18 cellular contexts compared by ENCODE assay signal in the genomic region with DNA sequence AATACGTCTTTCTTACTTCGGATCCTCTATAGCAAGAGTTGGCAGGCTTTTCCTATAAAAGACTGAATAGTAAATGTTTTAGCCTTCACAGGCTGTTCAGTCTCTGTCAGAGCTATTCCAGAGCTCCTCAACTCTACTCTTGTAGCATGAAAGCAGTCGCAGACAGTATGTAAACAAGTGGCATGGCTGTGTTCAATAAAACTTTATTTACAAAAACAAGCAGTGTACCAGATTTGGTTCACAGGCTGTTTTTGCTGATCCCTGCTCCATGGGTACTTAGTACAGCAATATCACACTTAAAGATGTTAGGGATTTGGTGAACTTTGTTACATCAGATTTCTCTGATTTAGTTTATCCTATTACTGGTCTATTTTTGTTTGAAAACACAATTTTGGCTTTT.
DNase-seq lines count a peak whose midpoint lies in the region; ATAC-seq and TF ChIP-seq lines count a peak whose summit lies in the region.
"Had no signal": no experiment of that assay in that cellular context is flagged by ENCODE, and none has a peak within 500 bp of the region (broad histone marks: within the 10 kb centered on the region; RNA-seq: fewer than 3 reads in every experiment).

No MANE protein-coding gene starts in this region.

- POLR2A ChIA-PET in WTC11 (lab: Charles Lee) = no interaction called here

- no peaks in the 10 kb centered on the region for H3K9me3 ChIP-seq in mesodermal cell (ENCODE audit: control insufficient read depth, low read length)
- H3K9me3 ChIP-seq: BLaER1, Caco-2 had no signal

- WGBS in mesodermal cell (ENCODE audit: insufficient coverage in 2 of 2), 2 experiments = 100% methylated on average over 1 of the region's 3 CpGs; no CpG with 5 or more reads in 1 of the 2 experiments

- peak overlapping the region; percentile 16 for H3K27ac ChIP-seq in mesodermal cell (ENCODE audit: low read depth, low read length, severe bottlenecking)
- H3K27ac ChIP-seq: 22Rv1, BLaER1, C4-2B, GM23248 had no signal

- H3K4me1 ChIP-seq in mesodermal cell (ENCODE audit: control insufficient read depth, insufficient read depth, low read length, poor library complexity, severe bottlenecking) = peaks cover 4% of the 10 kb centered on the region
- H3K4me1 ChIP-seq: BLaER1 had no signal

- peaks cover 17% of the 10 kb centered on the region for H3K36me3 Mint-ChIP-seq in activated naive CD4-positive, alpha-beta T cell treated with anti-CD3 and anti-CD28 coated beads, Interleukin-2, amount 50 U/mL, for 24 hours
- peaks cover 5% of the 10 kb centered on the region; the same call in 1 of the 2 replicates for H3K36me3 Mint-ChIP-seq in WTC11

- no peaks in the 10 kb centered on the region for H3K36me3 ChIP-seq in mesodermal cell (ENCODE audit: control insufficient read depth, insufficient read depth, low read length)
- H3K36me3 ChIP-seq: BLaER1 had no signal

- H3K4me1 Mint-ChIP-seq in activated naive CD4-positive, alpha-beta T cell treated with anti-CD3 and anti-CD28 coated beads, Interleukin-2, amount 50 U/mL, for 24 hours = peaks cover 57% of the 10 kb centered on the region
- peaks cover 13% of the 10 kb centered on the region for H3K4me1 Mint-ChIP-seq in WTC11
- H3K4me1 Mint-ChIP-seq: B cell had no signal

- no peak for ATAC-seq in WTC11
- ATAC-seq: CD8-positive, alpha-beta T cell; HCT116 had no signal

- H3K27me3 Mint-ChIP-seq in activated naive CD4-positive, alpha-beta T cell treated with anti-CD3 and anti-CD28 coated beads, Interleukin-2, amount 50 U/mL, for 24 hours = no peaks in the 10 kb centered on the region
- H3K27me3 Mint-ChIP-seq in WTC11 (ENCODE audit: low read depth) = no peaks in the 10 kb centered on the region
- H3K27me3 Mint-ChIP-seq: CD4-positive, CD25-positive, alpha-beta regulatory T cell had no signal

- no peak for DNase-seq in activated naive CD4-positive, alpha-beta T cell (lab: John Stamatoyannopoulos, UW)
- no peak for DNase-seq in WTC11 (ENCODE audit: low spot score)
- no peak for DNase-seq in NCI-H774 (lab: John Stamatoyannopoulos, UW)
- no peak for DNase-seq in islet precursor cell
- DNase-seq: Caco-2; CD4-positive, CD25-positive, alpha-beta regulatory T cell; CD8-positive, alpha-beta T cell; DMS153; DND-41; GM23248; H9 had no signal

- CTCF ChIA-PET in WTC11 (lab: Charles Lee) = no interaction called here

- H3K4me3 ChIP-seq in mesodermal cell (ENCODE audit: extremely low read depth, insufficient read depth, low read length, poor library complexity, severe bottlenecking) = no peak overlapping the region
- H3K4me3 ChIP-seq: BLaER1, GM23248 had no signal

- peaks cover 7% of the 10 kb centered on the region for H3K9me3 Mint-ChIP-seq in activated naive CD4-positive, alpha-beta T cell treated with anti-CD3 and anti-CD28 coated beads, Interleukin-2, amount 50 U/mL, for 24 hours
- peaks cover 14% of the 10 kb centered on the region for H3K9me3 Mint-ChIP-seq in WTC11

- peak overlapping the region; percentile 23 for H3K27ac Mint-ChIP-seq in activated naive CD4-positive, alpha-beta T cell treated with anti-CD3 and anti-CD28 coated beads, Interleukin-2, amount 50 U/mL, for 24 hours
- 0 out of 2 replicates have a peak overlapping the region, but pooled peaks have one; percentile 31 for H3K27ac Mint-ChIP-seq in WTC11
- H3K27ac Mint-ChIP-seq: B cell; CD8-positive, alpha-beta T cell; H9 had no signal

- no peak for TF ChIP-seq CTCF in WTC11 (IDR thresholded peaks at IDR 0.05)

- no peak overlapping the region for H3K4me3 Mint-ChIP-seq in activated naive CD4-positive, alpha-beta T cell treated with anti-CD3 and anti-CD28 coated beads, Interleukin-2, amount 50 U/mL, for 24 hours
- H3K4me3 Mint-ChIP-seq in WTC11 = no peak overlapping the region
- H3K4me3 Mint-ChIP-seq: B cell; CD4-positive, CD25-positive, alpha-beta regulatory T cell; CD8-positive, alpha-beta T cell; H9 had no signal

TF ChIP-seq in WTC11, 78 proteins besides CTCF, POLR2A, EP300 and RAD21:
- TF ChIP-seq, protein P1, sequence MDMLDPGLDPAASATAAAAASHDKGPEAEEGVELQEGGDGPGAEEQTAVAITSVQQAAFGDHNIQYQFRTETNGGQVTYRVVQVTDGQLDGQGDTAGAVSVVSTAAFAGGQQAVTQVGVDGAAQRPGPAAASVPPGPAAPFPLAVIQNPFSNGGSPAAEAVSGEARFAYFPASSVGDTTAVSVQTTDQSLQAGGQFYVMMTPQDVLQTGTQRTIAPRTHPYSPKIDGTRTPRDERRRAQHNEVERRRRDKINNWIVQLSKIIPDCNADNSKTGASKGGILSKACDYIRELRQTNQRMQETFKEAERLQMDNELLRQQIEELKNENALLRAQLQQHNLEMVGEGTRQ (CRISPR knock-in tag; IDR thresholded peaks at IDR 0.05) = no peak
- TF ChIP-seq ZNF317 (CRISPR knock-in tag; IDR thresholded peaks at IDR 0.05; ENCODE audit: borderline replicate concordance, low read depth) (no peak), MXD4 (CRISPR knock-in tag; IDR thresholded peaks at IDR 0.05; ENCODE audit: borderline replicate concordance) (no peak), ZNF671 (CRISPR knock-in tag; IDR thresholded peaks at IDR 0.05) (no peak), MAX (CRISPR knock-in tag; IDR thresholded peaks at IDR 0.05) (no peak), ELF4 (CRISPR knock-in tag; IDR thresholded peaks at IDR 0.05; ENCODE audit: low read depth) (no peak), ZNF263 (CRISPR knock-in tag; IDR thresholded peaks at IDR 0.05; ENCODE audit: low read depth) (no peak), FOXP1 (CRISPR knock-in tag; IDR thresholded peaks at IDR 0.05; ENCODE audit: borderline replicate concordance) (no peak), ZNF232 (CRISPR knock-in tag; IDR thresholded peaks at IDR 0.05) (no peak), ZNF138 (CRISPR knock-in tag; conservative IDR thresholded peaks at IDR 0.05) (no peak), RORB (CRISPR knock-in tag; IDR thresholded peaks at IDR 0.05) (no peak), ZSCAN18 (CRISPR knock-in tag; IDR thresholded peaks at IDR 0.05) (no peak)
- TF ChIP-seq, protein P2, sequence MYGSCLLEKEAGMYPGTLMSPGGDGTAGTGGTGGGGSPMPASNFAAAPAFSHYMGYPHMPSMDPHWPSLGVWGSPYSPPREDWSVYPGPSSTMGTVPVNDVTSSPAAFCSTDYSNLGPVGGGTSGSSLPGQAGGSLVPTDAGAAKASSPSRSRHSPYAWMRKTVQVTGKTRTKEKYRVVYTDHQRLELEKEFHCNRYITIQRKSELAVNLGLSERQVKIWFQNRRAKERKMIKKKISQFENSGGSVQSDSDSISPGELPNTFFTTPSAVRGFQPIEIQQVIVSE (CRISPR knock-in tag; IDR thresholded peaks at IDR 0.05; ENCODE audit: borderline replicate concordance) = no peak
- TF ChIP-seq, protein P3, sequence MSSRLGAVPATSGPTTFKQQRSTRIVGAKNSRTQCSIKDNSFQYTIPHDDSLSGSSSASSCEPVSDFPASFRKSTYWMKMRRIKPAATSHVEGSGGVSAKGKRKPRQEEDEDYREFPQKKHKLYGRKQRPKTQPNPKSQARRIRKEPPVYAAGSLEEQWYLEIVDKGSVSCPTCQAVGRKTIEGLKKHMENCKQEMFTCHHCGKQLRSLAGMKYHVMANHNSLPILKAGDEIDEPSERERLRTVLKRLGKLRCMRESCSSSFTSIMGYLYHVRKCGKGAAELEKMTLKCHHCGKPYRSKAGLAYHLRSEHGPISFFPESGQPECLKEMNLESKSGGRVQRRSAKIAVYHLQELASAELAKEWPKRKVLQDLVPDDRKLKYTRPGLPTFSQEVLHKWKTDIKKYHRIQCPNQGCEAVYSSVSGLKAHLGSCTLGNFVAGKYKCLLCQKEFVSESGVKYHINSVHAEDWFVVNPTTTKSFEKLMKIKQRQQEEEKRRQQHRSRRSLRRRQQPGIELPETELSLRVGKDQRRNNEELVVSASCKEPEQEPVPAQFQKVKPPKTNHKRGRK (CRISPR knock-in tag; IDR thresholded peaks at IDR 0.05; ENCODE audit: borderline replicate concordance) = no peak
- TF ChIP-seq, protein P4, sequence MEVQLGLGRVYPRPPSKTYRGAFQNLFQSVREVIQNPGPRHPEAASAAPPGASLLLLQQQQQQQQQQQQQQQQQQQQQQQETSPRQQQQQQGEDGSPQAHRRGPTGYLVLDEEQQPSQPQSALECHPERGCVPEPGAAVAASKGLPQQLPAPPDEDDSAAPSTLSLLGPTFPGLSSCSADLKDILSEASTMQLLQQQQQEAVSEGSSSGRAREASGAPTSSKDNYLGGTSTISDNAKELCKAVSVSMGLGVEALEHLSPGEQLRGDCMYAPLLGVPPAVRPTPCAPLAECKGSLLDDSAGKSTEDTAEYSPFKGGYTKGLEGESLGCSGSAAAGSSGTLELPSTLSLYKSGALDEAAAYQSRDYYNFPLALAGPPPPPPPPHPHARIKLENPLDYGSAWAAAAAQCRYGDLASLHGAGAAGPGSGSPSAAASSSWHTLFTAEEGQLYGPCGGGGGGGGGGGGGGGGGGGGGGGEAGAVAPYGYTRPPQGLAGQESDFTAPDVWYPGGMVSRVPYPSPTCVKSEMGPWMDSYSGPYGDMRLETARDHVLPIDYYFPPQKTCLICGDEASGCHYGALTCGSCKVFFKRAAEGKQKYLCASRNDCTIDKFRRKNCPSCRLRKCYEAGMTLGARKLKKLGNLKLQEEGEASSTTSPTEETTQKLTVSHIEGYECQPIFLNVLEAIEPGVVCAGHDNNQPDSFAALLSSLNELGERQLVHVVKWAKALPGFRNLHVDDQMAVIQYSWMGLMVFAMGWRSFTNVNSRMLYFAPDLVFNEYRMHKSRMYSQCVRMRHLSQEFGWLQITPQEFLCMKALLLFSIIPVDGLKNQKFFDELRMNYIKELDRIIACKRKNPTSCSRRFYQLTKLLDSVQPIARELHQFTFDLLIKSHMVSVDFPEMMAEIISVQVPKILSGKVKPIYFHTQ (CRISPR knock-in tag; IDR thresholded peaks at IDR 0.05) = no peak
